ENCODE assay signal across 1 cellular context in genomic region chr9:134135343-134136116, GRCh38.
TF ChIP-seq lines count a peak whose summit lies in the region.

WDR5 (plus strand) TSS chr9:134136082; CDS start chr9:134139878, 3,796 bp downstream.

TF ChIP-seq in HepG2, 621 proteins besides CTCF, POLR2A, EP300 and RAD21 (continued from another document and continues in another):
- TF ChIP-seq PAXIP1 (CRISPR knock-in tag; conservative IDR thresholded peaks at IDR 0.05), result no peak
- no peak for TF ChIP-seq ZSCAN21 (CRISPR knock-in tag; IDR thresholded peaks at IDR 0.05; ENCODE audit: borderline replicate concordance)
- peak; percentile 26; the same call in 1 of the 2 replicates for TF ChIP-seq ZNF232 (CRISPR knock-in tag; IDR thresholded peaks at IDR 0.05; ENCODE audit: borderline replicate concordance)
- TF ChIP-seq ELK4 (CRISPR knock-in tag; IDR thresholded peaks at IDR 0.05; ENCODE audit: borderline replicate concordance), result no peak
- TF ChIP-seq ZNF576 (CRISPR knock-in tag; IDR thresholded peaks at IDR 0.05), result no peak
- no peak for TF ChIP-seq SMC3 (IDR thresholded peaks at IDR 0.05; ENCODE audit: low read length)
- no peak for TF ChIP-seq ZNF530 (CRISPR knock-in tag; IDR thresholded peaks at IDR 0.05; ENCODE audit: low read depth)
- no peak for TF ChIP-seq MIER2 (CRISPR knock-in tag; IDR thresholded peaks at IDR 0.05)
- TF ChIP-seq PTBP1 (IDR thresholded peaks at IDR 0.05; ENCODE audit: low read depth, low read length, poor library complexity, severe bottlenecking), result no peak
- TF ChIP-seq CENPX (CRISPR knock-in tag; IDR thresholded peaks at IDR 0.05), result no peak
- TF ChIP-seq ZNF44 (CRISPR knock-in tag; IDR thresholded peaks at IDR 0.05), result no peak
- TF ChIP-seq ZNF383 (CRISPR knock-in tag; IDR thresholded peaks at IDR 0.05; ENCODE audit: borderline replicate concordance), result no peak
- no peak; the same call in 1 of the 2 replicates for TF ChIP-seq ARNT2 (CRISPR knock-in tag; IDR thresholded peaks at IDR 0.05; ENCODE audit: low read depth)
- TF ChIP-seq ZNF335 (CRISPR knock-in tag; IDR thresholded peaks at IDR 0.05), result no peak
- TF ChIP-seq FOXP4 (CRISPR knock-in tag; IDR thresholded peaks at IDR 0.05), result no peak
- TF ChIP-seq ZNF672 (CRISPR knock-in tag; IDR thresholded peaks at IDR 0.05), result no peak
- no peak for TF ChIP-seq ZNF253 (CRISPR knock-in tag; IDR thresholded peaks at IDR 0.05; ENCODE audit: borderline replicate concordance)
- TF ChIP-seq AHR (CRISPR knock-in tag; IDR thresholded peaks at IDR 0.05), result no peak
- peak; percentile 32 for TF ChIP-seq RBM39 (IDR thresholded peaks at IDR 0.05; ENCODE audit: low read depth, low read length, poor library complexity, severe bottlenecking)
- no peak for TF ChIP-seq PRPF4 (IDR thresholded peaks at IDR 0.05; ENCODE audit: low read depth, low read length, poor library complexity, severe bottlenecking)
- peak; percentile 31; the same call in 1 of the 2 replicates for TF ChIP-seq ZSCAN31 (CRISPR knock-in tag; IDR thresholded peaks at IDR 0.05; ENCODE audit: low read depth)
- peak; percentile 67 for TF ChIP-seq ARID4A (CRISPR knock-in tag; IDR thresholded peaks at IDR 0.05; ENCODE audit: borderline replicate concordance)
- TF ChIP-seq ZNF414 (CRISPR knock-in tag; IDR thresholded peaks at IDR 0.05), result no peak
- no peak; the same call in 1 of the 2 replicates for TF ChIP-seq DNMT1 (CRISPR knock-in tag; IDR thresholded peaks at IDR 0.05)
- no peak; the same call in 1 of the 2 replicates for TF ChIP-seq DZIP1 (CRISPR knock-in tag; IDR thresholded peaks at IDR 0.05)
- TF ChIP-seq ZNF770 (CRISPR knock-in tag; IDR thresholded peaks at IDR 0.05), result 0 out of 2 replicates have a peak, but pooled peaks have one; percentile 22
- TF ChIP-seq ZNF17 (CRISPR knock-in tag; IDR thresholded peaks at IDR 0.05), result no peak
- TF ChIP-seq ZNF577 (CRISPR knock-in tag; IDR thresholded peaks at IDR 0.05; ENCODE audit: borderline replicate concordance, low read depth), result no peak
- no peak for TF ChIP-seq BCLAF1 (IDR thresholded peaks at IDR 0.05)
- no peak for TF ChIP-seq SOX13 (IDR thresholded peaks at IDR 0.05)
- TF ChIP-seq SOX13 (CRISPR knock-in tag; conservative IDR thresholded peaks at IDR 0.05 in 1 of 2, IDR thresholded peaks at IDR 0.05 in 1 of 2), result no peak
- TF ChIP-seq MAFG (CRISPR knock-in tag; IDR thresholded peaks at IDR 0.05), result no peak
- TF ChIP-seq ZNF691 (CRISPR knock-in tag; IDR thresholded peaks at IDR 0.05; ENCODE audit: borderline replicate concordance, low read depth), result no peak
